25 cellular contexts compared by ENCODE assay signal in the genomic region with DNA sequence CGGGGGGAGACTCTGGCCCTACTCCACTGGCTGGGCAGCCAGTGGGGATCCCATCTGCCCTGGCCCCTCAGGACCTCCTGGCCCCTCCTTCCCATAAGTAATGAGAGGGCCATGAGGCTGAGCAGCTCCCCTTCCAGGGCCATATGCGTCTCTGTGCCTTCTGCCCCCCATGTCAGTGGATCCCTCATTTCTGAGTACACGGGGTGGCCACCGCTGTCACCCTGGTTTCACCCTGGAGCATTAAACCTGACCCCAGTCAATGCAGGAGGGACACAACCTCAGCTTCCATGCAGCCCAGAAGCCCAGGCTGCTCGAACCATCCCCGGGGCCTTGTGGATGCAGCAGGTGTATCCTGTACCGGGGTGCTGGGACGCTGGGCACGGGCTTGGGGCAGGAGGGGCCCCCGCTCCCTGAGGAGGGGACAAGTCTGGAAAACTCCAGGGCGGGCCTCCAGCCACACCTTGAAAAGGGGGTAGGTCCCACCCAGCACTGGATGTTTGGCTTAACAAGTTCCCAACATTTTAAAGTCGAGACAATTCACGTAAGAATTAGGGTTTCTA. TPM values are rescaled to one million over a fixed set of nuclear protein-coding genes. Genes with fewer than 3 reads are reported as not detected.
"Had no signal": no experiment of that assay in that cellular context is flagged by ENCODE, and none has a peak within 500 bp of the region (broad histone marks: within the 10 kb centered on the region; RNA-seq: fewer than 3 reads in every experiment).

No MANE protein-coding gene starts in this region.

- H3K4me3 ChIP-seq: ascending aorta, colonic mucosa, esophagus squamous epithelium, gastroesophageal sphincter, pancreas, psoas muscle, stomach, testis had no signal

- H3K36me3 ChIP-seq: ascending aorta, brain microvascular endothelial cell, colonic mucosa, esophagus squamous epithelium, gastroesophageal sphincter, pancreas, stomach had no signal

- H3K9me3 ChIP-seq: ascending aorta, colonic mucosa, esophagus squamous epithelium, gastroesophageal sphincter, pancreas, psoas muscle, stomach, testis had no signal

- ATAC-seq: activated CD8-positive, alpha-beta T cell treated with anti-CD3 and anti-CD28 coated beads, Interleukin-2, amount 10 ng/mL, durations not matched to agents 7 days and 5 days; activated naive CD4-positive, alpha-beta T cell treated with anti-CD3 and anti-CD28 coated beads, Interleukin-2, amount 50 U/mL, for 72 hours; gastroesophageal sphincter; left colon; natural killer cell; pancreas; psoas muscle; sciatic nerve; stimulated activated memory B cell treated with anti-CD40 and anti-IgM and Interleukin-4, amounts not matched to agents 10 μg/mL and 1 μg/mL and 100 μg/mL, for 72 hours had no signal

- FAIRE-seq: islet of Langerhans, pancreas, small intestine, TTC549 had no signal

- H3K27ac ChIP-seq: ascending aorta, brain microvascular endothelial cell, colonic mucosa, esophagus squamous epithelium, gastroesophageal sphincter, pancreas, psoas muscle, stomach, testis had no signal

- H3K4me1 ChIP-seq: ascending aorta, colonic mucosa, gastroesophageal sphincter, pancreas, psoas muscle, testis had no signal

- H3K27me3 ChIP-seq: ascending aorta, brain microvascular endothelial cell, pancreas, testis had no signal

- DNase-seq: activated CD4-positive, alpha-beta T cell treated with anti-CD3 and anti-CD28 coated beads for 1 hour; activated CD4-positive, alpha-beta T cell treated with anti-CD3 and anti-CD28 coated beads, Interleukin-2, amount 50 U/mL, for 1 hour; activated CD8-positive, alpha-beta T cell treated with anti-CD3 and anti-CD28 coated beads, Interleukin-2, amount 10 ng/mL, durations not matched to agents 7 days and 5 days; activated gamma-delta T cell; brain microvascular endothelial cell; central memory CD4-positive, alpha-beta T cell; colonic mucosa; esophagus squamous epithelium; left colon; natural killer cell; small intestine; stimulated activated CD4-positive, alpha-beta T cell treated with anti-CD3 and anti-CD28 coated beads, Interleukin-15, amount 100 ng/mL, for 24 hours; stomach; T-helper 1 cell; testis; trophoblast cell had no signal

RNA-seq across cellular contexts. Expression of gene ATP5ME, which starts 24.2 kb away (rescaled TPM):
- total RNA-seq: ascending aorta had no signal

RNA-seq across cellular contexts. Expression of gene PDE6B, which starts 24.5 kb away (rescaled TPM):
- total RNA-seq: ascending aorta had no signal
